ENCODE assay signal across 8 cellular contexts in the genomic region with DNA sequence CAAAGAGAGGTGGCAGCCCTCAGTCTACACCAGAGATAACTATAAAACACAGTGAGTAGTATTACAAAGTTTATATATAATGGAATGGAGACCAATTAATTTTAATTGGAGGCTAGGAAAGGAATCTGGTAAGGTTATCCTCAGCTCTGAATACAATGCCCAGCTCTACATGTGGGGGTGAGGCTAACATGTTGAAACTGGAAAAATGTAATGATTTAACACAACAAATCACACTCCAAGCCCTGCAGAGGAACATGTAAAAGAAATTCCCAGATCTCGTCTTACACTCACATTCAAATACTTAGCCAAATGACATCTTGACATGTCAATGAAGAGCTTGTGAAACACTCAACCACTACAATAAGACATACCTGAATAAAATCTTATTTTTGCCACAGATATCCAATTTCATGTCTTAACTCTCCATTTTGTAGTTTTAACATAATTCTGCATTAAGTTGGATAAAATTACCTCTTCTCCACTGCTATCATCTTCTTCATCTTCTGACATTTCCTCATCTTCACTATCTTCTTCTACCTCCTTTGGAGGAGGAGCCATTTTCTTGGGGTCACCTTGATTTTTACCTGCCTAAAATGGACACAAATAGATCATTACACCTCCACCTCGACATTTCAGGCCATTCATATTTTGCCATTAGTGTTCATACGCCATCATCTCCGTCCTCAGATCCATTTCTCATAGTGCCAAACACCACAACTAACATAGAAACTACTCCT. TPM values are rescaled to one million over a fixed set of nuclear protein-coding genes. Genes with fewer than 3 reads are reported as not detected.
DNase-seq lines count a peak whose midpoint lies in the region; FAIRE-seq and TF ChIP-seq lines count a peak whose summit lies in the region.

No MANE protein-coding gene starts in this region.

- H3K27ac ChIP-seq in OCI-LY7 (ENCODE audit: low read depth, low read length, poor library complexity, severe bottlenecking), result peak overlapping the region; percentile 88
- peak overlapping the region; percentile 82 to 94 for H3K27ac ChIP-seq in ovary

- peaks cover 48% of the 10 kb centered on the region for H4K20me1 ChIP-seq in OCI-LY7 (ENCODE audit: insufficient read depth, low read length)

- H3K27me3 ChIP-seq in Caco-2 (replicated peaks; ENCODE audit: control insufficient read depth, insufficient read depth, low read length), result no peaks in the 10 kb centered on the region
- H3K27me3 ChIP-seq in ovary, result no peaks in the 10 kb centered on the region

- no peak for FAIRE-seq in RCC 7860 (lab: Jason Lieb, UNC)

- H3K9me3 Mint-ChIP-seq in Caco-2 (ENCODE audit: unreplicated experiment), result no peaks in the 10 kb centered on the region

- no peak for DNase-seq in Caco-2
- no peak for DNase-seq in OCI-LY7 (ENCODE audit: low spot score)
- no peak for DNase-seq in epithelial cell of proximal tubule (ENCODE audit: low read depth)
- no peak for DNase-seq in ovary
- no peak for DNase-seq in RCC 7860 (ENCODE audit: low spot score)
- no peak for DNase-seq in NCI-H510A (lab: John Stamatoyannopoulos, UW)
- DNase-seq in NOMO-1 (lab: John Stamatoyannopoulos, UW; ENCODE audit: unreplicated experiment in 2 of 2), result no peak
- no peak for DNase-seq in DMS79 (lab: John Stamatoyannopoulos, UW)

- peak overlapping the region; percentile 96 for H3K4me3 ChIP-seq in Caco-2 (ENCODE audit: low read depth, low read length)
- peak overlapping the region; percentile 94 for H3K4me3 ChIP-seq in OCI-LY7 (ENCODE audit: low read depth, low read length, poor library complexity, severe bottlenecking)
- peak overlapping the region; percentile 91 for H3K4me3 ChIP-seq in epithelial cell of proximal tubule (ENCODE audit: low read depth, low read length)
- H3K4me3 ChIP-seq in ovary, result peak overlapping the region; percentile 75

- H3K9me3 ChIP-seq in Caco-2 (no peaks in the 10 kb centered on the region), OCI-LY7 (ENCODE audit: low read length) (no peaks in the 10 kb centered on the region), ovary (no peaks in the 10 kb centered on the region)

- H2AFZ ChIP-seq in OCI-LY7 (ENCODE audit: low read length), result no peak overlapping the region

- WGBS in ovary, 3 donors, result 6 to 9% (median 7%) methylated on average over 4 of the region's 4 CpGs

- H3K4me1 ChIP-seq in Caco-2 (no peaks in the 10 kb centered on the region; the same call in 1 of the 2 replicates), OCI-LY7 (ENCODE audit: insufficient read depth, low read length, poor library complexity, severe bottlenecking) (peaks cover 28% of the 10 kb centered on the region), ovary (ENCODE audit: insufficient read depth) (peaks cover 5% of the 10 kb centered on the region)

- peak overlapping the region; percentile 98 for H3K4me2 ChIP-seq in OCI-LY7 (ENCODE audit: low read length)

- TF ChIP-seq POLR2A in ovary (IDR thresholded peaks at IDR 0.05), result no peak

- intact Hi-C loops in Caco-2 (cut with micrococcal nuclease; ENCODE audit: unreplicated experiment), result no loop called here
- intact Hi-C loops in OCI-LY7 (cut with micrococcal nuclease; ENCODE audit: unreplicated experiment), result loop anchor here (10.0 kb wide), 2 partner anchors 212 to 252 kb away; no protein-coding TSS in a partner anchor
- intact Hi-C loops in ovary (cut with DNase I), result no loop called here

- H3K36me3 Mint-ChIP-seq in Caco-2 (ENCODE audit: insufficient read depth, unreplicated experiment), result peaks cover 67% of the 10 kb centered on the region

- TF ChIP-seq EP300 in ovary (IDR thresholded peaks at IDR 0.05), result no peak

- CTCF ChIA-PET in Caco-2 (lab: Charles Lee), result interaction anchor here (1.3 kb wide), 1 partner anchor 11 kb away, joined by 4 read pairs; no protein-coding TSS in a partner anchor
- CTCF ChIA-PET in OCI-LY7 (lab: Charles Lee; ENCODE audit: unreplicated experiment), result interaction anchor here (0.6 kb wide), 1 partner anchor 11 kb away, joined by 3 read pairs; no protein-coding TSS in a partner anchor

- no TSS peak for BruUV-seq in Caco-2 (replicated peaks; lab: Mats Ljungman, UMichigan)
- BruUV-seq in OCI-LY7 (replicated peaks; lab: Mats Ljungman, UMichigan), result TSS peak; percentile 48

- peaks cover 5% of the 10 kb centered on the region for H3K36me3 ChIP-seq in Caco-2 (ENCODE audit: control insufficient read depth, insufficient read depth, low read length)
- H3K36me3 ChIP-seq in OCI-LY7 (ENCODE audit: insufficient read depth, low read length), result peaks cover 64% of the 10 kb centered on the region
- no peaks in the 10 kb centered on the region for H3K36me3 ChIP-seq in ovary

- H3K27me3 Mint-ChIP-seq in Caco-2 (ENCODE audit: insufficient read depth, unreplicated experiment), result peaks cover 2% of the 10 kb centered on the region

- no peaks in the 10 kb centered on the region for H3K9me2 ChIP-seq in OCI-LY7 (ENCODE audit: insufficient read depth, low read length)

- H3K79me2 ChIP-seq in OCI-LY7 (ENCODE audit: insufficient read depth, low read depth, low read length), result peaks cover 75% of the 10 kb centered on the region

- peaks cover 13% of the 10 kb centered on the region for H3K4me1 Mint-ChIP-seq in Caco-2 (ENCODE audit: low read depth, unreplicated experiment)

- peak overlapping the region; percentile 89 for H3K4me3 Mint-ChIP-seq in Caco-2 (ENCODE audit: unreplicated experiment)

- H3K27ac Mint-ChIP-seq in Caco-2 (ENCODE audit: unreplicated experiment), result peak overlapping the region; percentile 98

- POLR2A ChIA-PET in Caco-2 (lab: Charles Lee) (interaction anchor here (0.8 to 2.1 kb wide), 2 partner anchors 10 to 1521 kb away, joined by 4 to 26 read pairs; no protein-coding TSS in a partner anchor), OCI-LY7 (lab: Charles Lee) (interaction anchor here (0.6 to 1.5 kb wide), 5 partner anchors 10 to 315 kb away, joined by 3 to 8 read pairs (median 3); no protein-coding TSS in a partner anchor)

- TF ChIP-seq CTCF in Caco-2 (IDR thresholded peaks at IDR 0.05; ENCODE audit: insufficient read depth in 1 of 2, low read depth in 1 of 2, low read length in 1 of 2, severe bottlenecking in 1 of 2, unreplicated experiment in 1 of 2) (no peak), OCI-LY7 (conservative IDR thresholded peaks at IDR 0.05; ENCODE audit: low read length) (no peak), epithelial cell of proximal tubule (conservative IDR thresholded peaks at IDR 0.05; ENCODE audit: low read depth, low read length) (no peak), ovary (IDR thresholded peaks at IDR 0.05) (no peak)

RNA-seq across cellular contexts. Expression of gene NCL, which starts 1.4 kb away (rescaled TPM):
- total RNA-seq in Caco-2 (2022), result 608 and 612 TPM in 2 replicates
- 255 and 413 TPM in 2 replicates for total RNA-seq in OCI-LY7 (2014; rRNA removed; shearing (Covaris generic))
- total RNA-seq in OCI-LY7 (2022), result 895 and 1,007 TPM in 2 replicates
- 141 and 227 TPM in 2 replicates for total RNA-seq in epithelial cell of proximal tubule
- total RNA-seq in ovary, result 100 to 1,000 TPM; 111 to 565 (median 509) TPM
- 100 to 1,000 TPM; 266 to 724 TPM for polyA plus RNA-seq in ovary
